Comparison of ENCODE assay signal across 8 cellular contexts in genomic region chr2:197304556-197305011, GRCh38. TPM values are rescaled to one million over a fixed set of nuclear protein-coding genes. Genes with fewer than 3 reads are reported as not detected.
A peak's percentile ranks its signal among the peaks of the same experiment; 100 is the strongest.
DNase-seq lines count a peak whose midpoint lies in the region; ATAC-seq, FAIRE-seq and TF ChIP-seq lines count a peak whose summit lies in the region.

No MANE protein-coding gene starts in this region.

- no peaks in the 10 kb centered on the region for H3K36me3 ChIP-seq in colonic mucosa

- peak overlapping the region in 1 of 2 donors; percentile 32 for H3K9ac ChIP-seq in colonic mucosa (ENCODE audit: low read depth in 2 of 2, low read length in 2 of 2)

- no peak overlapping the region for H3K27ac ChIP-seq in colonic mucosa
- H3K27ac ChIP-seq in foreskin keratinocyte, result no peak overlapping the region

- H3K27me3 Mint-ChIP-seq in effector memory CD8-positive, alpha-beta T cell, result no peaks in the 10 kb centered on the region

- no peaks in the 10 kb centered on the region for H3K27me3 ChIP-seq in colonic mucosa
- H3K27me3 ChIP-seq in foreskin keratinocyte, result peaks cover 11% of the 10 kb centered on the region

- H3K4me1 ChIP-seq in colonic mucosa (no peaks in the 10 kb centered on the region), foreskin keratinocyte (no peaks in the 10 kb centered on the region)

- peak overlapping the region; percentile 92 to 93 for H3K4me3 Mint-ChIP-seq in effector memory CD8-positive, alpha-beta T cell

- DNase-seq in GM12892 (ENCODE audit: insufficient read length), result no peak
- no peak for DNase-seq in effector memory CD8-positive, alpha-beta T cell
- no peak for DNase-seq in colonic mucosa
- no peak for DNase-seq in foreskin keratinocyte
- no peak for DNase-seq in NCI-H1930 (lab: John Stamatoyannopoulos, UW)
- no peak for DNase-seq in T-helper 9 cell

- H3K9me3 Mint-ChIP-seq in effector memory CD8-positive, alpha-beta T cell, result no peaks in the 10 kb centered on the region

- peak overlapping the region; percentile 90 to 93 for H3K27ac Mint-ChIP-seq in effector memory CD8-positive, alpha-beta T cell

- peaks cover 26% of the 10 kb centered on the region for H3K36me3 Mint-ChIP-seq in effector memory CD8-positive, alpha-beta T cell (ENCODE audit: insufficient read depth)

- no peak for TF ChIP-seq POLR2A in GM12892 (IDR thresholded peaks at IDR 0.05; ENCODE audit: low read depth, low read length)

- H3K9me3 ChIP-seq in colonic mucosa, result no peaks in the 10 kb centered on the region

- TF ChIP-seq CTCF in colonic mucosa (IDR thresholded peaks at IDR 0.05) (no peak), foreskin keratinocyte (conservative IDR thresholded peaks at IDR 0.05) (no peak)

- peaks cover 61 to 82% of the 10 kb centered on the region in 2 donors for H3K4me1 Mint-ChIP-seq in effector memory CD8-positive, alpha-beta T cell (ENCODE audit: low read depth in 2 of 2)

- intact Hi-C loops in colonic mucosa (cut with DNase I), result no loop called here

- FAIRE-seq in GM12892 (lab: Jason Lieb, UNC), result peak; percentile 89

- ATAC-seq in GM19452 (IDR thresholded peaks at IDR 0.05; ENCODE audit: unreplicated experiment) (peak; percentile 49), HG03520 (IDR thresholded peaks at IDR 0.05; ENCODE audit: unreplicated experiment) (peak; percentile 34), foreskin keratinocyte (no peak)
- peak; percentile 24 for ATAC-seq in effector memory CD8-positive, alpha-beta T cell (replicated peaks)

- no peak overlapping the region for H3K4me3 ChIP-seq in colonic mucosa

RNA-seq across cellular contexts. Expression of gene ANKRD44, which starts 6.0 kb away (rescaled TPM):
- 32.8 TPM for polyA plus RNA-seq in GM12892 (2012; ENCODE audit: missing spikeins)
- 1 to 10 TPM; 7.0 to 7.9 TPM for total RNA-seq in colonic mucosa
- 0.99 and 2.0 TPM in 2 replicates for total RNA-seq in foreskin keratinocyte
- polyA plus RNA-seq in foreskin keratinocyte, result 0.07 and 0.37 TPM in 2 replicates
